ENCODE assay signal across 8 cellular contexts in genomic region chr3:123702057-123702456, GRCh38.
DNase-seq lines count a peak whose midpoint lies in the region; ATAC-seq and TF ChIP-seq lines count a peak whose summit lies in the region.
"Not testable (repeated sequence)": the region's sequence is repeated elsewhere in the genome, so short reads cannot be mapped to it uniquely, and the experiment has no call there.

No MANE protein-coding gene starts in this region.

- DNase-seq in COLO668 (lab: John Stamatoyannopoulos, UW; ENCODE audit: unreplicated experiment): peak; percentile 20
- DNase-seq in HCEC 1CT: peak; percentile 63
- peak; percentile 16 to 33 for DNase-seq in NCI-H1930 (lab: John Stamatoyannopoulos, UW)
- DNase-seq in SHP77 (lab: John Stamatoyannopoulos, UW): peak; percentile 20 to 53
- peak; percentile 64 for DNase-seq in amniotic epithelial cell (ENCODE audit: low read depth)
- DNase-seq in fibroblast of the aortic adventitia (ENCODE audit: low read depth): peak; percentile 72
- peak; percentile 74 for DNase-seq in lung (ENCODE audit: low spot score)
- DNase-seq in stimulated activated CD4-positive, alpha-beta T cell treated with anti-CD3 and anti-CD28 coated beads, Interleukin-2, amount 100 ng/mL, for 24 hours: peak; percentile 20 to 31

- H3K4me1 ChIP-seq in lung (ENCODE audit: control insufficient read depth in 2 of 2, insufficient read depth in 2 of 2, low read length in 2 of 2): not testable (repeated sequence)

- peak; percentile 61 for TF ChIP-seq CTCF in fibroblast of the aortic adventitia (IDR thresholded peaks at IDR 0.05; ENCODE audit: insufficient read depth, low read length)
- peak; percentile 46 for TF ChIP-seq CTCF in lung (IDR thresholded peaks at IDR 0.05; ENCODE audit: control extremely low read depth, extremely low read depth)

- ATAC-seq in lung (ENCODE audit: insufficient read depth, low FRiP score): peak; percentile 68

- 24 to 33% methylated on average over 2 of the region's 2 CpGs for WGBS in lung, 2 donors

- H3K4me3 ChIP-seq in fibroblast of the aortic adventitia (ENCODE audit: low read depth, low read length); lung: not testable (repeated sequence)

- not testable (repeated sequence) for H3K27ac ChIP-seq in lung (ENCODE audit: low read depth in 1 of 2, low read length in 1 of 2)

- not testable (repeated sequence) for H3K36me3 ChIP-seq in lung (ENCODE audit: control insufficient read depth in 2 of 2, insufficient read depth in 2 of 2, low read length in 2 of 2)

- H3K27me3 ChIP-seq in lung (ENCODE audit: control insufficient read depth, insufficient read depth): not testable (repeated sequence)

- not testable (repeated sequence) for H3K9me3 ChIP-seq in lung (ENCODE audit: control insufficient read depth in 2 of 2, insufficient read depth in 1 of 2, low read length in 1 of 2)

Comparison
In these comparisons a context has a peak if more than half of its experiments do, and no peak if none do; other contexts are left out.
1. DNase-seq: peak in every context shown above with its lines; median percentile 74 in lung; 72 in fibroblast of the aortic adventitia; 64 in amniotic epithelial cell; 63 in HCEC 1CT; 36 in SHP77; 26 in stimulated activated CD4-positive, alpha-beta T cell treated with anti-CD3 and anti-CD28 coated beads, Interleukin-2, amount 100 ng/mL, for 24 hours; 24 in NCI-H1930; 20 in COLO668.